ENCODE assay signal across 15 cellular contexts in genomic region chr17:71869293-71869692, GRCh38.
DNase-seq lines count a peak whose midpoint lies in the region; ATAC-seq and TF ChIP-seq lines count a peak whose summit lies in the region.
"Had no signal": no experiment of that assay in that cellular context is flagged by ENCODE, and none has a peak within 500 bp of the region (broad histone marks: within the 10 kb centered on the region; RNA-seq: fewer than 3 reads in every experiment).

No MANE protein-coding gene starts in this region.

- H3K27ac Mint-ChIP-seq in neural progenitor cell = no peak overlapping the region
- H3K27ac Mint-ChIP-seq: CD4-positive, alpha-beta memory T cell had no signal

- no peak overlapping the region for H3K9ac ChIP-seq in neural progenitor cell

- H3K27ac ChIP-seq in cardiac muscle cell (peak overlapping the region; percentile 80), right atrium auricular region (no peak overlapping the region), neural progenitor cell (no peak overlapping the region)
- H3K27ac ChIP-seq: A549, C4-2B had no signal

- H3K9me3 ChIP-seq in cardiac muscle cell (ENCODE audit: low read depth) (no peaks in the 10 kb centered on the region), right atrium auricular region (no peaks in the 10 kb centered on the region), neural progenitor cell (ENCODE audit: low read depth) (peaks cover 1% of the 10 kb centered on the region)
- H3K9me3 ChIP-seq: A549, BE2C had no signal

- peaks cover 7% of the 10 kb centered on the region for H3K4me1 Mint-ChIP-seq in neural progenitor cell
- H3K4me1 Mint-ChIP-seq: CD4-positive, alpha-beta memory T cell had no signal

- intact Hi-C loops in left colon (cut with DNase I, micrococcal nuclease) = no loop called here

- no peaks in the 10 kb centered on the region for H3K27me3 Mint-ChIP-seq in neural progenitor cell (ENCODE audit: insufficient read depth, low read depth)
- H3K27me3 Mint-ChIP-seq: CD4-positive, alpha-beta memory T cell had no signal

- no peaks in the 10 kb centered on the region for H3K27me3 ChIP-seq in cardiac muscle cell
- no peaks in the 10 kb centered on the region for H3K27me3 ChIP-seq in right atrium auricular region
- no peaks in the 10 kb centered on the region for H3K27me3 ChIP-seq in neural progenitor cell
- H3K27me3 ChIP-seq: BE2C had no signal

- TF ChIP-seq CTCF in cardiac muscle cell (IDR thresholded peaks at IDR 0.05; ENCODE audit: low read depth, low read length) (no peak), right atrium auricular region (IDR thresholded peaks at IDR 0.05) (no peak), neural progenitor cell (IDR thresholded peaks at IDR 0.05) (no peak)

- H3K4me1 ChIP-seq in cardiac muscle cell (ENCODE audit: low read depth) (peaks cover 30% of the 10 kb centered on the region), right atrium auricular region (no peaks in the 10 kb centered on the region), neural progenitor cell (peaks cover 16% of the 10 kb centered on the region)
- H3K4me1 ChIP-seq: A549 had no signal

- DNase-seq in cardiac muscle cell (ENCODE audit: low read depth in 1 of 2, low spot score in 1 of 2) (no peak), right atrium auricular region (ENCODE audit: low spot score) (no peak), NCI-H1436 treated with DMSO at 0.1 percent for 48 hours (lab: John Stamatoyannopoulos, UW) (peak; percentile 73), left colon (no peak), neural progenitor cell (ENCODE audit: low spot score) (no peak), T1000 (lab: John Stamatoyannopoulos, UW) (no peak)
- DNase-seq: BE2C; CD4-positive, alpha-beta memory T cell; DND-41; GDM1; HCEC 1CT; IMR-90 had no signal

- no peaks in the 10 kb centered on the region for H3F3A ChIP-seq in neural progenitor cell (ENCODE audit: low read depth)

- H3K4me3 ChIP-seq in cardiac muscle cell = no peak overlapping the region
- H3K4me3 ChIP-seq in right atrium auricular region = no peak overlapping the region
- H3K4me3 ChIP-seq in neural progenitor cell = no peak overlapping the region
- H3K4me3 ChIP-seq: A549 had no signal

- no peaks in the 10 kb centered on the region for H3K36me3 Mint-ChIP-seq in neural progenitor cell
- H3K36me3 Mint-ChIP-seq: CD4-positive, alpha-beta memory T cell had no signal

- H2AFZ ChIP-seq in neural progenitor cell (replicated peaks) = no peak overlapping the region

- no peaks in the 10 kb centered on the region for H3K36me3 ChIP-seq in cardiac muscle cell
- no peaks in the 10 kb centered on the region for H3K36me3 ChIP-seq in right atrium auricular region
- no peaks in the 10 kb centered on the region for H3K36me3 ChIP-seq in neural progenitor cell
- H3K36me3 ChIP-seq: BE2C had no signal

- H3K79me2 ChIP-seq in neural progenitor cell (ENCODE audit: low read depth) = no peaks in the 10 kb centered on the region

- H3K4me2 ChIP-seq in neural progenitor cell = no peak overlapping the region
- H3K4me2 ChIP-seq: A549 had no signal

- no peak overlapping the region for H3K4me3 Mint-ChIP-seq in neural progenitor cell
- H3K4me3 Mint-ChIP-seq: CD4-positive, alpha-beta memory T cell had no signal

- no peaks in the 10 kb centered on the region for H4K20me1 ChIP-seq in neural progenitor cell (ENCODE audit: low read depth)

- H3K9me3 Mint-ChIP-seq in neural progenitor cell = no peaks in the 10 kb centered on the region
- H3K9me3 Mint-ChIP-seq: CD4-positive, alpha-beta memory T cell had no signal

- ATAC-seq in left colon = peak; percentile 71
- ATAC-seq in GM21381 (IDR thresholded peaks at IDR 0.05; ENCODE audit: unreplicated experiment) = no peak
- ATAC-seq: A549 had no signal
